ENCODE assay signal across 8 cellular contexts in genomic region chr17:28743243-28744103, GRCh38. TPM values are rescaled to one million over a fixed set of nuclear protein-coding genes. Genes with fewer than 3 reads are reported as not detected.
A peak's percentile ranks its signal among the peaks of the same experiment; 100 is the strongest.
DNase-seq lines count a peak whose midpoint lies in the region; ATAC-seq and TF ChIP-seq lines count a peak whose summit lies in the region.

Gene TRAF4, plus strand, starts transcription at chr17:28744011. Its CDS starts 102 bp downstream, at chr17:28744113.

- H4K20me1 ChIP-seq in OCI-LY3 (ENCODE audit: insufficient read depth, low read length), result peaks cover 39% of the 10 kb centered on the region

- H3K4me2 ChIP-seq in OCI-LY3 (ENCODE audit: low read length), result peak within 1 kb of the TSS; percentile 100

- H3K4me3 ChIP-seq in HUES6 (ENCODE audit: low read depth, low read length) (peak within 1 kb of the TSS; percentile 71), OCI-LY3 (ENCODE audit: low read length) (peak within 1 kb of the TSS; percentile 99), epithelial cell of proximal tubule (ENCODE audit: low read depth, low read length) (peak within 1 kb of the TSS; percentile 97), mucosa of descending colon (peak within 1 kb of the TSS; percentile 75)

- H3K27me3 ChIP-seq in HUES6 (ENCODE audit: control insufficient read depth, insufficient read depth, low read length) (no peaks in the 10 kb centered on the region), OCI-LY3 (ENCODE audit: low read depth, low read length) (no peaks in the 10 kb centered on the region)

- peak; percentile 93 for DNase-seq in Caki2 (ENCODE audit: low read depth)
- peak; percentile 82 for DNase-seq in activated T-cell treated with anti-CD3 and anti-CD28 coated beads, Interleukin-2, amount 50 U/mL, for 1 hour
- no peak for DNase-seq in epithelial cell of proximal tubule (ENCODE audit: low read depth)
- DNase-seq in mucosa of descending colon, result peak; percentile 88 to 92 (median 90)
- peak; percentile 71 to 74 for DNase-seq in stimulated activated CD8-positive, alpha-beta memory T cell treated with anti-CD3 and anti-CD28 coated beads, Interleukin-7, amount 100 ng/mL, for 48 hours (ENCODE audit: extremely low read depth in 1 of 2, low read depth in 1 of 2)

- peak within 1 kb of the TSS; percentile 94 for H3K27ac ChIP-seq in HUES6 (ENCODE audit: low read depth, low read length)
- H3K27ac ChIP-seq in OCI-LY3 (ENCODE audit: low read length), result peak within 1 kb of the TSS; percentile 94

- no peak within 1 kb of the TSS for H2AFZ ChIP-seq in OCI-LY3 (ENCODE audit: low read depth, low read length)

- H3K36me3 ChIP-seq in HUES6 (ENCODE audit: control insufficient read depth, insufficient read depth, low read length), result peaks cover 56% of the 10 kb centered on the region
- peaks cover 60% of the 10 kb centered on the region for H3K36me3 ChIP-seq in OCI-LY3 (replicated peaks; ENCODE audit: low read depth, low read length)
- no peaks in the 10 kb centered on the region for H3K36me3 ChIP-seq in mucosa of descending colon (ENCODE audit: low read depth)

- H3K4me1 ChIP-seq in HUES6 (ENCODE audit: control insufficient read depth, insufficient read depth, low read length) (peaks cover 33% of the 10 kb centered on the region), OCI-LY3 (ENCODE audit: low read length) (peaks cover 78% of the 10 kb centered on the region), mucosa of descending colon (ENCODE audit: low read depth) (peaks cover 42% of the 10 kb centered on the region)

- TF ChIP-seq CTCF in OCI-LY3 (IDR thresholded peaks at IDR 0.05; ENCODE audit: low read depth, low read length) (no peak), epithelial cell of proximal tubule (conservative IDR thresholded peaks at IDR 0.05; ENCODE audit: low read depth, low read length) (no peak), mucosa of descending colon (IDR thresholded peaks at IDR 0.05) (no peak)

- in situ Hi-C loops in Caki2 (cut with HindIII; ENCODE audit: low pct_unique_long_range_greater_than_20kb, low sequenced_read_pairs), result no loop called here

- ATAC-seq in GM21381 (IDR thresholded peaks at IDR 0.05; ENCODE audit: unreplicated experiment), result peak; percentile 69
- ATAC-seq in mucosa of descending colon, result peak; percentile 68

- H3K9ac ChIP-seq in HUES6 (ENCODE audit: low read length) (peak within 1 kb of the TSS; percentile 99), OCI-LY3 (ENCODE audit: low read length) (peak within 1 kb of the TSS; percentile 100)

- H3K79me2 ChIP-seq in OCI-LY3 (ENCODE audit: low read length), result peaks cover 64% of the 10 kb centered on the region

- no peaks in the 10 kb centered on the region for H3K9me3 ChIP-seq in HUES6 (ENCODE audit: control insufficient read depth, insufficient read depth, low read depth, low read length)
- no peaks in the 10 kb centered on the region for H3K9me3 ChIP-seq in OCI-LY3 (ENCODE audit: insufficient read depth, low read length)
- H3K9me3 ChIP-seq in mucosa of descending colon, result no peaks in the 10 kb centered on the region

- intact Hi-C loops in mucosa of descending colon (cut with DNase I, micrococcal nuclease), result no loop called here

RNA-seq across cellular contexts. Expression of gene TRAF4, which starts in this region (rescaled TPM):
- 49.3 and 61.6 TPM in 2 replicates for total RNA-seq in Caki2 (2014; rRNA removed; shearing (Covaris generic); ENCODE audit: low replicate concordance)
- 86.4 and 108 TPM in 2 replicates for total RNA-seq in epithelial cell of proximal tubule
- 100 to 1,000 TPM in 2 of 3 donors, 10 to 100 TPM in 1; 66.0 to 166 (median 126) TPM for total RNA-seq in mucosa of descending colon
